Comparison of ENCODE assay signal across 18 cellular contexts in the genomic region with DNA sequence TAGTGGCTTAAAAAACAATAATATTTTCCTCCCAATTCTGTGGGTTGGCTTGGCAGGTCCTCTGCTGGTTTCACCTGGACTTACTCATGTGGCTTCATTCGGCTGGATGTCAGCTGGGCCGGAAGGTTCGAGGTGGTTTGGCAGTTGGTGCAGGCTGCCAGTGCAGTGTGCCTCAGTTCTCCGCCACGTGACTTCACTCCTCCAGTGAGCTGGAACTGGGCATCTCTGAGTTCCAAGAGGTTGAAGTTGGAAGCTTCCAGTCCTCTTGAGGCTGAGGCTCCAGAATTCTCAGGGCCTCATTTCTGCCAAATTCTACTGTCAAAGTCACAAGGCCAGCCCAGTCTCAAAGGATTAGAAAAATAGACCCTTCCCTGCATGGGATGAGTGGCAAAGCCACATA.
"Had no signal": no experiment of that assay in that cellular context is flagged by ENCODE, and none has a peak within 500 bp of the region (broad histone marks: within the 10 kb centered on the region; RNA-seq: fewer than 3 reads in every experiment).

No MANE protein-coding gene starts in this region.

- H3K4me3 Mint-ChIP-seq: activated CD4-positive, alpha-beta T cell treated with anti-CD3 and anti-CD28 coated beads, Interleukin-2, amount 10 ng/mL, durations not matched to agents 24 days and 14 days; activated CD8-positive, alpha-beta T cell treated with anti-CD3 and anti-CD28 coated beads, Interleukin-2, amount 10 ng/mL, durations not matched to agents 7 days and 5 days; activated naive CD4-positive, alpha-beta T cell treated with anti-CD3 and anti-CD28 coated beads, Interleukin-2, amount 50 U/mL, for 24 hours; effector memory CD8-positive, alpha-beta T cell; naive thymus-derived CD8-positive, alpha-beta T cell had no signal

- ATAC-seq: activated CD8-positive, alpha-beta T cell treated with anti-CD3 and anti-CD28 coated beads, Interleukin-2, amount 10 ng/mL, durations not matched to agents 7 days and 5 days; effector memory CD8-positive, alpha-beta T cell; naive thymus-derived CD8-positive, alpha-beta T cell; stimulated activated naive CD8-positive, alpha-beta T cell treated with anti-CD3 and anti-CD28 coated beads, Interleukin-15, Interleukin-2, amounts not matched to agents 100 U/mL and 50 U/mL, for 24 hours had no signal

- H3K4me1 Mint-ChIP-seq: activated CD4-positive, alpha-beta T cell treated with anti-CD3 and anti-CD28 coated beads, Interleukin-2, amount 10 ng/mL, durations not matched to agents 24 days and 14 days; activated naive CD4-positive, alpha-beta T cell treated with anti-CD3 and anti-CD28 coated beads, Interleukin-2, amount 50 U/mL, for 24 hours had no signal

- H3K36me3 ChIP-seq: esophagus squamous epithelium had no signal

- H3K27ac Mint-ChIP-seq: activated CD4-positive, alpha-beta T cell treated with anti-CD3 and anti-CD28 coated beads, Interleukin-2, amount 10 ng/mL, durations not matched to agents 24 days and 14 days; activated CD8-positive, alpha-beta T cell treated with anti-CD3 and anti-CD28 coated beads, Interleukin-2, amount 10 ng/mL, durations not matched to agents 7 days and 5 days; activated naive CD4-positive, alpha-beta T cell treated with anti-CD3 and anti-CD28 coated beads, Interleukin-2, amount 50 U/mL, for 24 hours; naive thymus-derived CD8-positive, alpha-beta T cell; progenitor cell of endocrine pancreas had no signal

- H3K27ac ChIP-seq: esophagus squamous epithelium had no signal

- DNase-seq: activated CD4-positive, alpha-beta T cell treated with anti-CD3 and anti-CD28 coated beads, Interleukin-2, amount 10 ng/mL, durations not matched to agents 24 days and 14 days; activated CD8-positive, alpha-beta memory T cell treated with anti-CD3 and anti-CD28 coated beads, Interleukin-2, amount 50 U/mL, for 4 hours; activated CD8-positive, alpha-beta T cell treated with anti-CD3 and anti-CD28 coated beads, Interleukin-2, amount 10 ng/mL, durations not matched to agents 7 days and 5 days; activated effector memory CD4-positive, alpha-beta T cell treated with Interleukin-2 at 50 U/mL for 16 hours; activated T-cell treated with anti-CD3 and anti-CD28 coated beads, Interleukin-2, amount 50 U/mL, for 48 hours; dermis blood vessel endothelial cell; effector memory CD8-positive, alpha-beta T cell; esophagus squamous epithelium; mesendoderm; naive thymus-derived CD8-positive, alpha-beta T cell; occipital lobe; stimulated activated CD4-positive, alpha-beta T cell treated with anti-CD3 and anti-CD28 coated beads, Interleukin-12 subunit alpha, Interleukin-12 subunit beta, amount 100 ng/mL, for 4 hours; stimulated activated CD4-positive, alpha-beta T cell treated with anti-CD3 and anti-CD28 coated beads, Interleukin-1b, Interleukin-23, amount 100 ng/mL, for 48 hours; stimulated activated CD8-positive, alpha-beta memory T cell treated with anti-CD3 and anti-CD28 coated beads, Interleukin-4, amount 100 ng/mL, for 48 hours; stimulated activated naive CD8-positive, alpha-beta T cell treated with anti-CD3 and anti-CD28 coated beads, Interleukin-15, Interleukin-2, amounts not matched to agents 100 U/mL and 50 U/mL, for 24 hours; trophoblast cell had no signal

- H3K27me3 ChIP-seq: esophagus squamous epithelium had no signal

- H3K9me3 Mint-ChIP-seq: activated CD4-positive, alpha-beta T cell treated with anti-CD3 and anti-CD28 coated beads, Interleukin-2, amount 10 ng/mL, durations not matched to agents 24 days and 14 days; activated naive CD4-positive, alpha-beta T cell treated with anti-CD3 and anti-CD28 coated beads, Interleukin-2, amount 50 U/mL, for 24 hours; effector memory CD8-positive, alpha-beta T cell had no signal

- H3K4me3 ChIP-seq: esophagus squamous epithelium had no signal

- H3K27me3 Mint-ChIP-seq: activated naive CD4-positive, alpha-beta T cell treated with anti-CD3 and anti-CD28 coated beads, Interleukin-2, amount 50 U/mL, for 24 hours; naive thymus-derived CD8-positive, alpha-beta T cell; progenitor cell of endocrine pancreas had no signal
